11 cellular contexts compared by ENCODE assay signal in genomic region chr12:53476769-53477209, GRCh38. TPM values are rescaled to one million over a fixed set of nuclear protein-coding genes. Genes with fewer than 3 reads are reported as not detected.
DNase-seq lines count a peak whose midpoint lies in the region; ATAC-seq and TF ChIP-seq lines count a peak whose summit lies in the region.
"Had no signal": no experiment of that assay in that cellular context is flagged by ENCODE, and none has a peak within 500 bp of the region (broad histone marks: within the 10 kb centered on the region; RNA-seq: fewer than 3 reads in every experiment).

No MANE protein-coding gene starts in this region.

- peaks cover 85% of the 10 kb centered on the region for H3K36me3 ChIP-seq in CD4-positive, alpha-beta memory T cell (ENCODE audit: insufficient read depth, low read length)

- H3K4me1 Mint-ChIP-seq in CD4-positive, alpha-beta memory T cell, result peaks cover 31 to 50% (median 33%) of the 10 kb centered on the region in 4 donors
- peaks cover 38% of the 10 kb centered on the region for H3K4me1 Mint-ChIP-seq in activated T-helper 17 cell treated with anti-CD3 and anti-CD28 coated beads, Interleukin-2, amount 50 U/mL, for 72 hours
- H3K4me1 Mint-ChIP-seq in activated CD4-positive, alpha-beta T cell treated with anti-CD3 and anti-CD28 coated beads, Interleukin-2, amount 10 ng/mL, durations not matched to agents 24 days and 14 days, result peaks cover 27% of the 10 kb centered on the region

- no peak overlapping the region for H3K27ac ChIP-seq in CD4-positive, alpha-beta memory T cell (ENCODE audit: low read depth, low read length)

- intact Hi-C loops in CD4-positive, alpha-beta memory T cell (cut with micrococcal nuclease), result loop anchor here (2.0 kb wide), 1 partner anchor 32 kb away; no protein-coding TSS in a partner anchor
- intact Hi-C loops in left colon (cut with DNase I, micrococcal nuclease), result no loop called here
- intact Hi-C loops in activated CD4-positive, alpha-beta T cell treated with anti-CD3 and anti-CD28 coated beads, Interleukin-2, amount 10 ng/mL, durations not matched to agents 24 days and 14 days (cut with micrococcal nuclease), result no loop called here

- H3K27me3 Mint-ChIP-seq in CD4-positive, alpha-beta memory T cell, result no peaks in the 10 kb centered on the region
- no peaks in the 10 kb centered on the region for H3K27me3 Mint-ChIP-seq in activated T-helper 17 cell treated with anti-CD3 and anti-CD28 coated beads, Interleukin-2, amount 50 U/mL, for 72 hours
- H3K27me3 Mint-ChIP-seq in activated CD4-positive, alpha-beta T cell treated with anti-CD3 and anti-CD28 coated beads, Interleukin-2, amount 10 ng/mL, durations not matched to agents 24 days and 14 days, result no peaks in the 10 kb centered on the region

- H3K27ac Mint-ChIP-seq in CD4-positive, alpha-beta memory T cell, result peak overlapping the region in 6 of 7 donors; percentile 2 to 82 (median 32)
- peak overlapping the region; percentile 85 for H3K27ac Mint-ChIP-seq in activated T-helper 17 cell treated with anti-CD3 and anti-CD28 coated beads, Interleukin-2, amount 50 U/mL, for 72 hours
- H3K27ac Mint-ChIP-seq in activated CD4-positive, alpha-beta T cell treated with anti-CD3 and anti-CD28 coated beads, Interleukin-2, amount 10 ng/mL, durations not matched to agents 24 days and 14 days, result no peak overlapping the region

- no peak overlapping the region for H3K4me3 Mint-ChIP-seq in CD4-positive, alpha-beta memory T cell
- no peak overlapping the region for H3K4me3 Mint-ChIP-seq in activated T-helper 17 cell treated with anti-CD3 and anti-CD28 coated beads, Interleukin-2, amount 50 U/mL, for 72 hours
- H3K4me3 Mint-ChIP-seq in activated CD4-positive, alpha-beta T cell treated with anti-CD3 and anti-CD28 coated beads, Interleukin-2, amount 10 ng/mL, durations not matched to agents 24 days and 14 days, result no peak overlapping the region

- POLR2A ChIA-PET in CD4-positive, alpha-beta memory T cell (lab: Charles Lee; ENCODE audit: partially characterized antibody), result interaction anchor here (0.5 to 7.6 kb wide), 9 partner anchors 8 to 125 kb away, joined by 3 to 67 read pairs (median 5); partner anchors contain the start of genes MAP3K12 and TARBP2
- POLR2A ChIA-PET in HEK293T (lab: Yijun Ruan, JAX), result interaction anchor here (1.0 to 4.1 kb wide), 3 partner anchors 24 to 157 kb away, joined by 3 to 18 read pairs (median 3); partner anchors contain the start of gene TARBP2

- ATAC-seq in activated T-helper 17 cell treated with anti-CD3 and anti-CD28 coated beads, Interleukin-2, amount 50 U/mL, for 72 hours (replicated peaks), result no peak
- peak; percentile 23 for ATAC-seq in left colon
- no peak for ATAC-seq in HG03039 (IDR thresholded peaks at IDR 0.05; ENCODE audit: unreplicated experiment)
- no peak for ATAC-seq in HG02870 (IDR thresholded peaks at IDR 0.05; ENCODE audit: unreplicated experiment)

- CTCF ChIA-PET in CD4-positive, alpha-beta memory T cell (lab: Charles Lee; ENCODE audit: partially characterized antibody), result interaction anchor here (0.7 to 7.2 kb wide), 11 partner anchors 8 to 153 kb away, joined by 3 to 74 read pairs (median 6); partner anchors contain the start of genes NPFF and TARBP2
- CTCF ChIA-PET in HEK293T (lab: Yijun Ruan, JAX), result interaction anchor here (0.6 to 2.2 kb wide), 6 partner anchors 15 to 257 kb away, joined by 3 to 8 read pairs (median 4); partner anchors contain the start of gene TARBP2

- no peaks in the 10 kb centered on the region for H3K9me3 Mint-ChIP-seq in CD4-positive, alpha-beta memory T cell
- no peaks in the 10 kb centered on the region for H3K9me3 Mint-ChIP-seq in activated T-helper 17 cell treated with anti-CD3 and anti-CD28 coated beads, Interleukin-2, amount 50 U/mL, for 72 hours
- no peaks in the 10 kb centered on the region for H3K9me3 Mint-ChIP-seq in activated CD4-positive, alpha-beta T cell treated with anti-CD3 and anti-CD28 coated beads, Interleukin-2, amount 10 ng/mL, durations not matched to agents 24 days and 14 days

- peaks cover 50% of the 10 kb centered on the region for H3K4me1 ChIP-seq in CD4-positive, alpha-beta memory T cell (ENCODE audit: insufficient read depth, low read length)

- DNase-seq in CD4-positive, alpha-beta memory T cell, result peak in 1 of 5 donors; percentile 15
- DNase-seq in HEK293T (ENCODE audit: extremely low spot score) (peak; percentile 34), left colon (no peak)
- no peak for DNase-seq in stimulated activated CD4-positive, alpha-beta T cell treated with anti-CD3 and anti-CD28 coated beads, Interleukin-1b, Interleukin-23, amount 100 ng/mL, for 48 hours
- no peak for DNase-seq in activated CD4-positive, alpha-beta T cell treated with anti-CD3 and anti-CD28 coated beads, Interleukin-2, amount 10 ng/mL, durations not matched to agents 24 days and 14 days
- DNase-seq: activated CD4-positive, CD25-positive, alpha-beta regulatory T cell; islet precursor cell had no signal

- H3K4me3 ChIP-seq in CD4-positive, alpha-beta memory T cell (ENCODE audit: low read length in 2 of 2), result no peak overlapping the region

- H3K36me3 Mint-ChIP-seq in CD4-positive, alpha-beta memory T cell, result peaks cover 38 to 92% of the 10 kb centered on the region in 2 donors
- peaks cover 100% of the 10 kb centered on the region for H3K36me3 Mint-ChIP-seq in activated T-helper 17 cell treated with anti-CD3 and anti-CD28 coated beads, Interleukin-2, amount 50 U/mL, for 72 hours (ENCODE audit: low read depth)
- peaks cover 79% of the 10 kb centered on the region for H3K36me3 Mint-ChIP-seq in activated CD4-positive, alpha-beta T cell treated with anti-CD3 and anti-CD28 coated beads, Interleukin-2, amount 10 ng/mL, durations not matched to agents 24 days and 14 days (ENCODE audit: low read depth)

- no peaks in the 10 kb centered on the region for H3K9me3 ChIP-seq in CD4-positive, alpha-beta memory T cell (ENCODE audit: control insufficient read depth in 1 of 2, low read length in 2 of 2)

- no peaks in the 10 kb centered on the region for H3K27me3 ChIP-seq in CD4-positive, alpha-beta memory T cell (ENCODE audit: insufficient read depth, low read length)

TF ChIP-seq in HEK293T, 16 proteins besides CTCF, POLR2A, EP300 and RAD21:
- no peak for TF ChIP-seq L3MBTL2 (conservative IDR thresholded peaks at IDR 0.05)
- no peak for TF ChIP-seq FOXM1 (IDR thresholded peaks at IDR 0.05; ENCODE audit: borderline replicate concordance)
- TF ChIP-seq HDGF (IDR thresholded peaks at IDR 0.05; ENCODE audit: borderline replicate concordance), result no peak
- no peak for TF ChIP-seq PKNOX1 (IDR thresholded peaks at IDR 0.05)
- no peak for TF ChIP-seq ZNF384 (IDR thresholded peaks at IDR 0.05)
- TF ChIP-seq LEF1 (IDR thresholded peaks at IDR 0.05; ENCODE audit: borderline replicate concordance), result no peak
- no peak for TF ChIP-seq ELF4 (IDR thresholded peaks at IDR 0.05)
- TF ChIP-seq SP1 (IDR thresholded peaks at IDR 0.05), result no peak
- TF ChIP-seq TARDBP (IDR thresholded peaks at IDR 0.05), result no peak
- no peak for TF ChIP-seq FOXK2 (IDR thresholded peaks at IDR 0.05)
- TF ChIP-seq CTBP1 (IDR thresholded peaks at IDR 0.05; ENCODE audit: borderline replicate concordance), result no peak
TF ChIP-seq in HEK293T: peak in this region for 0.

RNA-seq across cellular contexts. Expression of gene MAP3K12, which starts 22.5 kb away (rescaled TPM):
- 10 to 100 TPM; 25.0 to 28.2 TPM for total RNA-seq in CD4-positive, alpha-beta memory T cell
- 1 to 10 TPM; 3.1 to 8.5 TPM for polyA plus RNA-seq in CD4-positive, alpha-beta memory T cell
- 10 to 100 TPM; 18.2 to 20.4 TPM for total RNA-seq in activated T-helper 17 cell treated with anti-CD3 and anti-CD28 coated beads, Interleukin-2, amount 50 U/mL, for 72 hours
- total RNA-seq in left colon, result 1 to 10 TPM; 3.2 to 6.8 TPM
- total RNA-seq in activated CD4-positive, alpha-beta T cell treated with anti-CD3 and anti-CD28 coated beads, Interleukin-2, amount 10 ng/mL, durations not matched to agents 24 days and 14 days, result 13.5 and 15.3 TPM in 2 replicates

RNA-seq across cellular contexts. Expression of gene TARBP2, which starts 24.3 kb away (rescaled TPM):
- total RNA-seq in CD4-positive, alpha-beta memory T cell, result 10 to 100 TPM; 26.9 to 37.0 TPM
- 10 to 100 TPM; 24.5 to 33.1 TPM for polyA plus RNA-seq in CD4-positive, alpha-beta memory T cell
- total RNA-seq in activated T-helper 17 cell treated with anti-CD3 and anti-CD28 coated beads, Interleukin-2, amount 50 U/mL, for 72 hours, result 10 to 100 TPM; 21.7 to 44.0 TPM
- 10 to 100 TPM; 21.3 to 22.3 TPM for total RNA-seq in left colon
- 49.7 and 52.2 TPM in 2 replicates for total RNA-seq in activated CD4-positive, alpha-beta T cell treated with anti-CD3 and anti-CD28 coated beads, Interleukin-2, amount 10 ng/mL, durations not matched to agents 24 days and 14 days

RNA-seq across cellular contexts. Expression of gene PCBP2, which starts 24.9 kb away (rescaled TPM):
- total RNA-seq in CD4-positive, alpha-beta memory T cell, result 100 to 1,000 TPM; 848 to 858 TPM
- polyA plus RNA-seq in CD4-positive, alpha-beta memory T cell, result 100 to 1,000 TPM in 1 of 2 donors, 10 to 100 TPM in 1; 88.0 to 118 TPM
- 100 to 1,000 TPM; 763 to 862 TPM for total RNA-seq in activated T-helper 17 cell treated with anti-CD3 and anti-CD28 coated beads, Interleukin-2, amount 50 U/mL, for 72 hours
- 100 to 1,000 TPM; 586 to 592 TPM for total RNA-seq in left colon
- total RNA-seq in activated CD4-positive, alpha-beta T cell treated with anti-CD3 and anti-CD28 coated beads, Interleukin-2, amount 10 ng/mL, durations not matched to agents 24 days and 14 days, result 942 and 960 TPM in 2 replicates

RNA-seq across cellular contexts. Expression of gene NPFF, which starts 30.5 kb away (rescaled TPM):
- total RNA-seq in CD4-positive, alpha-beta memory T cell, result not detected
- not detected for polyA plus RNA-seq in CD4-positive, alpha-beta memory T cell
- total RNA-seq in activated T-helper 17 cell treated with anti-CD3 and anti-CD28 coated beads, Interleukin-2, amount 50 U/mL, for 72 hours, result not detected
- total RNA-seq in left colon, result not detected
- total RNA-seq in activated CD4-positive, alpha-beta T cell treated with anti-CD3 and anti-CD28 coated beads, Interleukin-2, amount 10 ng/mL, durations not matched to agents 24 days and 14 days, result 0.57 TPM in 1 of 2 replicates, not detected in the other
- total RNA-seq: subcutaneous adipose tissue had no signal

RNA-seq across cellular contexts. Expression of gene PRR13, which starts 35.3 kb away (rescaled TPM):
- total RNA-seq in CD4-positive, alpha-beta memory T cell, result 100 to 1,000 TPM; 242 to 247 TPM
- 100 to 1,000 TPM; 545 to 843 TPM for polyA plus RNA-seq in CD4-positive, alpha-beta memory T cell
- 100 to 1,000 TPM; 193 to 216 TPM for total RNA-seq in activated T-helper 17 cell treated with anti-CD3 and anti-CD28 coated beads, Interleukin-2, amount 50 U/mL, for 72 hours
- total RNA-seq in left colon, result 100 to 1,000 TPM; 447 to 662 TPM
- total RNA-seq in activated CD4-positive, alpha-beta T cell treated with anti-CD3 and anti-CD28 coated beads, Interleukin-2, amount 10 ng/mL, durations not matched to agents 24 days and 14 days, result 201 and 211 TPM in 2 replicates
